In the genomic region with DNA sequence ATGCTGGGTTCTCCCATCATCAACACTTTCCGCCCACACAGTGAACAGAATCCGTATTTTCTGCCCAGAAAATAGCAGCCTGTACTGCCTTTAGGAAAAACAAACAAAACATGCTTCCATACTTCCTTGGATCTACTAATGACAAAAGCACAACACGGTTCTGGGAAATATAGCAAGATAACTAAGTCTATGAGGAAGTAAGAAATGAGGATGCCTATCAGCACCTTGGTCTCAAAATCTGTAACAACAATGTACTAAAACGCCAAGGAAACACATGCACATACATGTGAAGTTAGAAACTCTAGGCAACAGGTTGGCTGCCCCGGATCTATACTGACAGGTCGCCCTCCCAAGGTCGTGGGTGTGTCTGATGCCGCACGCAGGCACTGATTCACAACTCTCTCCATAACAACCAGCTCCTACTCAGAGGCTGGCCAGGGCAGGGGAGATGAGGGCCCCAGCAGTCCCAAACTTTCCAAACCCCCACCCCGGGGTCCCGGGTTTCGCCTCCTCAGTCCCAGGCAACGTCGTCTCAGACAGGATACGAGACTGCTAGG, we compare ENCODE assay signal across 8 cellular contexts. TPM values are rescaled to one million over a fixed set of nuclear protein-coding genes. Genes with fewer than 3 reads are reported as not detected.
DNase-seq lines count a peak whose midpoint lies in the region; ATAC-seq and TF ChIP-seq lines count a peak whose summit lies in the region.

No MANE protein-coding gene starts in this region.

- peak overlapping the region; percentile 92 for H2AFZ ChIP-seq in OCI-LY3 (ENCODE audit: low read depth, low read length)

- DNase-seq in NCI-H1417 (lab: John Stamatoyannopoulos, UW) (peak in 2 of 3 experiments; percentile 16 to 67), NCI-H1417 treated with DMSO at 0.1 percent for 48 hours (lab: John Stamatoyannopoulos, UW) (no peak), fibroblast of pulmonary artery (ENCODE audit: low read depth) (peak; percentile 45), suprapubic skin (ENCODE audit: low spot score in 2 of 2) (peak; percentile 80 to 81)

- H3K9me3 Mint-ChIP-seq in activated T-helper 17 cell treated with anti-CD3 and anti-CD28 coated beads, Interleukin-2, amount 50 U/mL, for 72 hours: no peaks in the 10 kb centered on the region

- peak overlapping the region; percentile 93 for H3K4me3 ChIP-seq in OCI-LY3 (ENCODE audit: low read length)
- peak overlapping the region; percentile 94 for H3K4me3 ChIP-seq in fibroblast of pulmonary artery (replicated peaks; ENCODE audit: low read depth, low read length)
- peak overlapping the region; percentile 94 to 98 for H3K4me3 ChIP-seq in neutrophil (ENCODE audit: low read depth in 1 of 2, low read length in 1 of 2)
- H3K4me3 ChIP-seq in suprapubic skin: peak overlapping the region; percentile 87

- peak overlapping the region; percentile 90 for H3K27ac Mint-ChIP-seq in activated T-helper 17 cell treated with anti-CD3 and anti-CD28 coated beads, Interleukin-2, amount 50 U/mL, for 72 hours

- peak overlapping the region; percentile 92 for H3K4me2 ChIP-seq in OCI-LY3 (ENCODE audit: low read length)

- H3K4me1 Mint-ChIP-seq in activated T-helper 17 cell treated with anti-CD3 and anti-CD28 coated beads, Interleukin-2, amount 50 U/mL, for 72 hours: peaks cover 51% of the 10 kb centered on the region

- H3K36me3 ChIP-seq in OCI-LY3 (replicated peaks; ENCODE audit: low read depth, low read length): no peaks in the 10 kb centered on the region
- H3K36me3 ChIP-seq in neutrophil: no peaks in the 10 kb centered on the region
- H3K36me3 ChIP-seq in suprapubic skin: no peaks in the 10 kb centered on the region

- no peak for TF ChIP-seq POLR2A in suprapubic skin (IDR thresholded peaks at IDR 0.05)

- TF ChIP-seq CTCF in OCI-LY3 (IDR thresholded peaks at IDR 0.05; ENCODE audit: low read depth, low read length): no peak
- no peak for TF ChIP-seq CTCF in fibroblast of pulmonary artery (IDR thresholded peaks at IDR 0.05; ENCODE audit: low read length, missing control alignments)
- TF ChIP-seq CTCF in neutrophil (IDR thresholded peaks at IDR 0.05): no peak
- no peak for TF ChIP-seq CTCF in suprapubic skin (IDR thresholded peaks at IDR 0.05)

- ATAC-seq in HG03064 (IDR thresholded peaks at IDR 0.05; ENCODE audit: low read depth, unreplicated experiment): peak; percentile 21
- ATAC-seq in activated T-helper 17 cell treated with anti-CD3 and anti-CD28 coated beads, Interleukin-2, amount 50 U/mL, for 72 hours (replicated peaks): peak; percentile 83

- no peaks in the 10 kb centered on the region for H3K27me3 Mint-ChIP-seq in activated T-helper 17 cell treated with anti-CD3 and anti-CD28 coated beads, Interleukin-2, amount 50 U/mL, for 72 hours

- H3K9ac ChIP-seq in OCI-LY3 (ENCODE audit: low read length): peak overlapping the region; percentile 86

- peak overlapping the region; percentile 86 for H3K4me3 Mint-ChIP-seq in activated T-helper 17 cell treated with anti-CD3 and anti-CD28 coated beads, Interleukin-2, amount 50 U/mL, for 72 hours

- H3K27ac ChIP-seq in OCI-LY3 (ENCODE audit: low read length): peak overlapping the region; percentile 66
- H3K27ac ChIP-seq in neutrophil: peak overlapping the region; percentile 89
- peak overlapping the region; percentile 88 for H3K27ac ChIP-seq in suprapubic skin

- no peaks in the 10 kb centered on the region for H3K36me3 Mint-ChIP-seq in activated T-helper 17 cell treated with anti-CD3 and anti-CD28 coated beads, Interleukin-2, amount 50 U/mL, for 72 hours (ENCODE audit: low read depth)

- no peaks in the 10 kb centered on the region for H3K9me3 ChIP-seq in OCI-LY3 (ENCODE audit: insufficient read depth, low read length)
- H3K9me3 ChIP-seq in neutrophil: no peaks in the 10 kb centered on the region
- no peaks in the 10 kb centered on the region for H3K9me3 ChIP-seq in suprapubic skin

- peaks cover 14% of the 10 kb centered on the region for H3K4me1 ChIP-seq in OCI-LY3 (ENCODE audit: low read length)
- peaks cover 20 to 35% of the 10 kb centered on the region in 2 experiments for H3K4me1 ChIP-seq in neutrophil (ENCODE audit: control insufficient read depth in 1 of 2, insufficient read depth in 1 of 2, low read depth in 1 of 2, low read length in 1 of 2)
- H3K4me1 ChIP-seq in suprapubic skin: peaks cover 18% of the 10 kb centered on the region

- peaks cover 30% of the 10 kb centered on the region for H3K79me2 ChIP-seq in OCI-LY3 (ENCODE audit: low read length)

- WGBS in suprapubic skin: 4% methylated on average over 14 of the region's 15 CpGs

- no peaks in the 10 kb centered on the region for H4K20me1 ChIP-seq in OCI-LY3 (ENCODE audit: insufficient read depth, low read length)

- no peaks in the 10 kb centered on the region for H3K27me3 ChIP-seq in OCI-LY3 (ENCODE audit: low read depth, low read length)
- no peaks in the 10 kb centered on the region for H3K27me3 ChIP-seq in neutrophil
- no peaks in the 10 kb centered on the region for H3K27me3 ChIP-seq in suprapubic skin

- TF ChIP-seq EP300 in suprapubic skin (IDR thresholded peaks at IDR 0.05): no peak

RNA-seq across cellular contexts. Expression of a gene that starts 0.7 kb away (rescaled TPM):
- 10 to 100 TPM; 16.2 to 28.3 TPM for total RNA-seq in activated T-helper 17 cell treated with anti-CD3 and anti-CD28 coated beads, Interleukin-2, amount 50 U/mL, for 72 hours
- total RNA-seq in suprapubic skin: 10 to 100 TPM; 15.4 to 50.0 (median 21.9) TPM
